In genomic region chr6:28224131-28225055, GRCh38 we compare ENCODE assay signal across 9 cellular contexts. TPM values are rescaled to one million over a fixed set of nuclear protein-coding genes. Genes with fewer than 3 reads are reported as not detected.
DNase-seq lines count a peak whose midpoint lies in the region; TF ChIP-seq lines count a peak whose summit lies in the region.
"Had no signal": no experiment of that assay in that cellular context is flagged by ENCODE, and none has a peak within 500 bp of the region (broad histone marks: within the 10 kb centered on the region; RNA-seq: fewer than 3 reads in every experiment).

No MANE protein-coding gene starts in this region.

- H3K9ac ChIP-seq in GM23248, result peak overlapping the region; percentile 84

- H3K9me3 ChIP-seq in GM23248 (ENCODE audit: low read depth), result no peaks in the 10 kb centered on the region
- H3K9me3 ChIP-seq in Peyer's patch, result no peaks in the 10 kb centered on the region

- H3K36me3 ChIP-seq in GM23248 (ENCODE audit: low read depth) (peaks cover 8% of the 10 kb centered on the region), Peyer's patch (peaks cover 0 to 21% (median 0%) of the 10 kb centered on the region in 3 donors)

- H3K27me3 ChIP-seq in GM23248 (replicated peaks; ENCODE audit: insufficient read depth), result no peaks in the 10 kb centered on the region
- no peaks in the 10 kb centered on the region for H3K27me3 ChIP-seq in Peyer's patch

- H3K4me1 ChIP-seq in GM23248 (ENCODE audit: insufficient read depth) (peaks cover 15% of the 10 kb centered on the region), Peyer's patch (peaks cover 0 to 9% (median 3%) of the 10 kb centered on the region in 4 donors)

- H3K27ac ChIP-seq in GM23248 (peak overlapping the region; percentile 50), Peyer's patch (peak overlapping the region in 2 of 4 donors; percentile 64 to 76)

- H3K9me2 ChIP-seq in GM23248 (ENCODE audit: insufficient read depth), result no peaks in the 10 kb centered on the region

- in situ Hi-C loops in GM23248 (cut with MboI), result no loop called here

- H3K4me2 ChIP-seq in GM23248 (ENCODE audit: unreplicated experiment), result peak overlapping the region; percentile 96

- H2AFZ ChIP-seq in GM23248, result peak overlapping the region; percentile 96

- TF ChIP-seq CTCF in Peyer's patch (IDR thresholded peaks at IDR 0.05) (no peak), fibroblast of mammary gland (conservative IDR thresholded peaks at IDR 0.05; ENCODE audit: control insufficient read depth, insufficient read depth, low read depth, low read length) (no peak), retinal pigment epithelial cell (conservative IDR thresholded peaks at IDR 0.05; ENCODE audit: low read depth, low read length) (no peak)

- no peaks in the 10 kb centered on the region for H3F3A ChIP-seq in GM23248 (ENCODE audit: insufficient read depth)

- H3K79me2 ChIP-seq in GM23248 (ENCODE audit: insufficient read depth), result peaks cover 26% of the 10 kb centered on the region

- H3K4me3 ChIP-seq in GM23248 (peak overlapping the region; percentile 96), Peyer's patch (peak overlapping the region; percentile 58 to 82 (median 70)), fibroblast of mammary gland (ENCODE audit: control insufficient read depth, low read depth, low read length) (peak overlapping the region; percentile 78), retinal pigment epithelial cell (ENCODE audit: low read length) (peak overlapping the region; percentile 91)

- TF ChIP-seq POLR2A in Peyer's patch (IDR thresholded peaks at IDR 0.05), result no peak

- DNase-seq in GM23248 (no peak), Peyer's patch (no peak), fibroblast of mammary gland (ENCODE audit: low read depth) (no peak), retinal pigment epithelial cell (ENCODE audit: low read depth) (no peak), GM19240 (ENCODE audit: insufficient read length, low spot score) (no peak), NCI-H2029 (lab: John Stamatoyannopoulos, UW) (no peak), NCI-H2029 treated with DMSO at 0.1 percent for 48 hours (lab: John Stamatoyannopoulos, UW) (no peak)
- DNase-seq in stimulated activated CD4-positive, alpha-beta T cell treated with anti-CD3 and anti-CD28 coated beads, Interleukin-1b, Interleukin-23, amount 100 ng/mL, for 48 hours, result no peak

- WGBS in GM23248 (ENCODE audit: low coverage in 1 of 2, low lambda C conversion rate in 2 of 2, missing lambda C conversion rate in 2 of 2), 2 experiments, result 64 to 65% methylated on average over 9 of the region's 9 CpGs

- no peaks in the 10 kb centered on the region for H4K20me1 ChIP-seq in GM23248 (ENCODE audit: insufficient read depth)

RNA-seq across cellular contexts. Expression of gene ZSCAN9, which starts 0.7 kb away (rescaled TPM):
- 7.3 and 12.8 TPM in 2 replicates for total RNA-seq in GM23248 (2014; rRNA removed; shearing (Covaris generic))
- 5.8 TPM in 2 replicates for polyA plus RNA-seq in GM23248 (2016; fragmentation: Nextera tagmentation; extraction: Ambion mirVana)
- 10 to 100 TPM; 11.9 to 28.9 (median 22.7) TPM for total RNA-seq in Peyer's patch

RNA-seq across cellular contexts. Expression of gene ZKSCAN4, which starts 27.7 kb away (rescaled TPM):
- total RNA-seq in GM23248 (2014; rRNA removed; shearing (Covaris generic)), result 3.7 and 4.2 TPM in 2 replicates
- polyA plus RNA-seq in GM23248 (2016; fragmentation: Nextera tagmentation; extraction: Ambion mirVana), result 3.5 and 3.6 TPM in 2 replicates
- 1 to 10 TPM; 4.4 to 9.6 (median 5.9) TPM for total RNA-seq in Peyer's patch

RNA-seq across cellular contexts. Expression of gene NKAPL, which starts 34.7 kb away (rescaled TPM):
- total RNA-seq in GM23248 (2014; rRNA removed; shearing (Covaris generic)), result 0.97 and 1.9 TPM in 2 replicates
- polyA plus RNA-seq in GM23248 (2016; fragmentation: Nextera tagmentation; extraction: Ambion mirVana), result 3.2 and 3.5 TPM in 2 replicates
- total RNA-seq in Peyer's patch, result not detected
- total RNA-seq: HT1080 had no signal

RNA-seq across cellular contexts. Expression of gene ZSCAN26, which starts 42.5 kb away (rescaled TPM):
- total RNA-seq in GM23248 (2014; rRNA removed; shearing (Covaris generic)), result 17.5 and 28.5 TPM in 2 replicates
- polyA plus RNA-seq in GM23248 (2016; fragmentation: Nextera tagmentation; extraction: Ambion mirVana), result 14.1 and 15.0 TPM in 2 replicates
- total RNA-seq in Peyer's patch, result 10 to 100 TPM; 19.1 to 34.7 (median 20.2) TPM

RNA-seq across cellular contexts. Expression of gene PGBD1, which starts 57.0 kb away (rescaled TPM):
- total RNA-seq in GM23248 (2014; rRNA removed; shearing (Covaris generic)), result 4.9 and 6.7 TPM in 2 replicates
- polyA plus RNA-seq in GM23248 (2016; fragmentation: Nextera tagmentation; extraction: Ambion mirVana), result 4.1 and 5.0 TPM in 2 replicates
- total RNA-seq in Peyer's patch, result 1 to 10 TPM in 2 of 4 donors, under 1 TPM in 2; 0.88 to 3.8 (median 1.7) TPM
